ENCODE assay signal across 1 cellular context in the genomic region with DNA sequence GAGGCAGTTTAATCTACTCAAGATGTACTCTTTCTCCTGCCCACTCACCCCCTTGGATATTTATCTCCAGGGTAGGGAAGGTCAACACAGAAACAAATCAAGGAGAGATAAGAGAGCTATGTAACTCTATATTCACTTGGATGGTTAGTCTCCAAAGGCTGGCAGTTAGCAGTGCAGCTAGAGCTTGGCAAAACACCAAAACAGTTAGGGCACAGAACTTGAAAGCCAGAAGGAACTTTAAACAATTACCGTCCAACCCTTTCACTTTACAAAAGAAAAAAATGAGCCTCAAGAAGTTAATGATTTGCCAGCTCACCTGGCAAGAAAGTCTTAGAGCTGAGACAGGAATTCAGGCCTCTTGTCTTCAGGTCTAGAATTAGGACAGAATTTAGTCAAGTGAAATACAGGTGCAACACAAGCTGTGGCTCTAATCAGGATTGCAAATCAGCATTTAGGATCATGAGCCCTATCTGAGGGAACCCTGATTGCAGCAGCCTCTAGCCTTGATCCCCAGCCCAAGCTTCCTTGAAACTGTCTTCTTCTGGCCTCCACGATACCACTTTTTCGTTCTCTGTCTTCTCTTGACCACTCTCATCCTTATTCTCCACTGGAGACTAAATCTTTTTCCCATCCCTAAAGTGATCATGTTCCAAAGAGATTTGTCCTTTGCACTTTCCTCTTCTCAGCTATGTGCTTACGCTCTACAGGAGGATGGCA.
TF ChIP-seq lines count a peak whose summit lies in the region.

No MANE protein-coding gene starts in this region.

TF ChIP-seq in WTC11, 78 proteins besides CTCF, POLR2A, EP300 and RAD21 (continued from another document):
- no peak for TF ChIP-seq AFF4 (CRISPR knock-in tag; IDR thresholded peaks at IDR 0.05; ENCODE audit: borderline replicate concordance)
- TF ChIP-seq ZNF425 (CRISPR knock-in tag; conservative IDR thresholded peaks at IDR 0.05) = no peak
- no peak for TF ChIP-seq IRF1 (CRISPR knock-in tag; IDR thresholded peaks at IDR 0.05)
- TF ChIP-seq MAX (CRISPR knock-in tag; IDR thresholded peaks at IDR 0.05) = no peak
TF ChIP-seq in WTC11: peak in this region for 0.
